In the genomic region with DNA sequence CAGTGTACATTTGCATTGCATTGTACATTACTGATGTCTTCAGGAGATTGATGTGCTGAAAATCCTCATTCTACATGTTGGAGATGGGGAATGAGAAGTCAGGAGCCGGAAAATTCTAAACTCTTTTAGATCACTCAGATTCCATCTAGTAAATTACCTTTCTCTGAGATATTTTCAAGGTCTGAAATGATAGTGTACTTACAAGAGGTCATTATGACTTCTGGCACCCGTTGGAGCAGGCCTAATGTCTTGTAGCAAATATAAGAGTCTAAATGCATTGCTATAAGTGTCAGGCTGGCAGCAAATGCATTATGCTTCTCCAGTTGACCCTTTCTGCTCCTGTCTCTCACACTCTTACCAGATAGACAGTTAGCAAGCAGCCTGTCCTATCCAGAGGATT, we compare ENCODE assay signal across 22 cellular contexts.
DNase-seq lines count a peak whose midpoint lies in the region; ATAC-seq and TF ChIP-seq lines count a peak whose summit lies in the region.
"Had no signal": no experiment of that assay in that cellular context is flagged by ENCODE, and none has a peak within 500 bp of the region (broad histone marks: within the 10 kb centered on the region; RNA-seq: fewer than 3 reads in every experiment).

No MANE protein-coding gene starts in this region.

- H3K4me3 ChIP-seq in neural cell (ENCODE audit: low read length) = no peak overlapping the region
- H3K4me3 ChIP-seq: BLaER1, GM12878 had no signal

- peak; percentile 25 for TF ChIP-seq RAD21 in neural cell (conservative IDR thresholded peaks at IDR 0.05)

- TF ChIP-seq EP300 in neural cell (conservative IDR thresholded peaks at IDR 0.05; ENCODE audit: poor library complexity, severe bottlenecking) = peak; percentile 88

- no peak for TF ChIP-seq CTCF in neural cell (IDR thresholded peaks at IDR 0.05; ENCODE audit: poor library complexity, severe bottlenecking)

- H3K27ac ChIP-seq in neural cell (ENCODE audit: low read length) = peak overlapping the region; percentile 68
- H3K27ac ChIP-seq: BLaER1 had no signal

- no peaks in the 10 kb centered on the region for H3K9me3 ChIP-seq in neural cell (ENCODE audit: low read length)
- H3K9me3 ChIP-seq: BE2C, BLaER1 had no signal

- H2AFZ ChIP-seq in neural cell (ENCODE audit: low read depth, low read length) = no peak overlapping the region

- no peaks in the 10 kb centered on the region for H4K20me1 ChIP-seq in neural cell (ENCODE audit: insufficient read depth)
- H4K20me1 ChIP-seq: BLaER1 had no signal

- DNase-seq in NCI-H2227 (lab: John Stamatoyannopoulos, UW; ENCODE audit: unreplicated experiment) = peak; percentile 38
- peak; percentile 56 for DNase-seq in NCI-H2227 treated with DMSO at 0.1 percent for 48 hours (lab: John Stamatoyannopoulos, UW)
- no peak for DNase-seq in hypothalamus (lab: John Stamatoyannopoulos, UW)
- DNase-seq in stimulated activated naive CD8-positive, alpha-beta T cell treated with anti-CD3 and anti-CD28 coated beads, Interleukin-15, Interleukin-2, amounts not matched to agents 100 U/mL and 50 U/mL, for 24 hours = no peak
- DNase-seq: 8988T; ACHN; BE2C; C1 segment of cervical spinal cord; CD4-positive, alpha-beta memory T cell; CD4-positive, CD25-positive, alpha-beta regulatory T cell; CD8-positive, alpha-beta memory T cell; COR-L47; DMS 273 treated with DMSO at 0.1 percent for 48 hours; DMS153; DMS53; DMS79; DND-41; EL; GDM1 had no signal

- H3K4me2 ChIP-seq in neural cell (ENCODE audit: low read length) = no peak overlapping the region
- H3K4me2 ChIP-seq: BLaER1 had no signal

- no peaks in the 10 kb centered on the region for H3K36me3 ChIP-seq in neural cell (ENCODE audit: insufficient read depth, low read length)
- H3K36me3 ChIP-seq: BE2C, BLaER1 had no signal

- H3F3A ChIP-seq in neural cell (ENCODE audit: insufficient read depth, low read length, poor library complexity, severe bottlenecking) = no peaks in the 10 kb centered on the region

- no peaks in the 10 kb centered on the region for H3K27me3 ChIP-seq in neural cell (ENCODE audit: insufficient read depth, low read depth, low read length)
- H3K27me3 ChIP-seq: BE2C, BLaER1 had no signal

- no peaks in the 10 kb centered on the region for H3K79me2 ChIP-seq in neural cell (replicated peaks; ENCODE audit: insufficient read depth, low read length)

- H3K9ac ChIP-seq in neural cell (ENCODE audit: low read length) = no peak overlapping the region
- H3K9ac ChIP-seq: BLaER1 had no signal

- no peaks in the 10 kb centered on the region for H3K9me2 ChIP-seq in neural cell (ENCODE audit: insufficient read depth, low read length)

- ATAC-seq in stimulated activated naive CD8-positive, alpha-beta T cell treated with anti-CD3 and anti-CD28 coated beads, Interleukin-15, Interleukin-2, amounts not matched to agents 100 U/mL and 50 U/mL, for 24 hours = no peak
- ATAC-seq: GM12878 had no signal

TF ChIP-seq in neural cell, 6 proteins besides CTCF, POLR2A, EP300 and RAD21:
- TF ChIP-seq, protein P1, sequence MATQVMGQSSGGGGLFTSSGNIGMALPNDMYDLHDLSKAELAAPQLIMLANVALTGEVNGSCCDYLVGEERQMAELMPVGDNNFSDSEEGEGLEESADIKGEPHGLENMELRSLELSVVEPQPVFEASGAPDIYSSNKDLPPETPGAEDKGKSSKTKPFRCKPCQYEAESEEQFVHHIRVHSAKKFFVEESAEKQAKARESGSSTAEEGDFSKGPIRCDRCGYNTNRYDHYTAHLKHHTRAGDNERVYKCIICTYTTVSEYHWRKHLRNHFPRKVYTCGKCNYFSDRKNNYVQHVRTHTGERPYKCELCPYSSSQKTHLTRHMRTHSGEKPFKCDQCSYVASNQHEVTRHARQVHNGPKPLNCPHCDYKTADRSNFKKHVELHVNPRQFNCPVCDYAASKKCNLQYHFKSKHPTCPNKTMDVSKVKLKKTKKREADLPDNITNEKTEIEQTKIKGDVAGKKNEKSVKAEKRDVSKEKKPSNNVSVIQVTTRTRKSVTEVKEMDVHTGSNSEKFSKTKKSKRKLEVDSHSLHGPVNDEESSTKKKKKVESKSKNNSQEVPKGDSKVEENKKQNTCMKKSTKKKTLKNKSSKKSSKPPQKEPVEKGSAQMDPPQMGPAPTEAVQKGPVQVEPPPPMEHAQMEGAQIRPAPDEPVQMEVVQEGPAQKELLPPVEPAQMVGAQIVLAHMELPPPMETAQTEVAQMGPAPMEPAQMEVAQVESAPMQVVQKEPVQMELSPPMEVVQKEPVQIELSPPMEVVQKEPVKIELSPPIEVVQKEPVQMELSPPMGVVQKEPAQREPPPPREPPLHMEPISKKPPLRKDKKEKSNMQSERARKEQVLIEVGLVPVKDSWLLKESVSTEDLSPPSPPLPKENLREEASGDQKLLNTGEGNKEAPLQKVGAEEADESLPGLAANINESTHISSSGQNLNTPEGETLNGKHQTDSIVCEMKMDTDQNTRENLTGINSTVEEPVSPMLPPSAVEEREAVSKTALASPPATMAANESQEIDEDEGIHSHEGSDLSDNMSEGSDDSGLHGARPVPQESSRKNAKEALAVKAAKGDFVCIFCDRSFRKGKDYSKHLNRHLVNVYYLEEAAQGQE (IDR thresholded peaks at IDR 0.05; ENCODE audit: borderline replicate concordance) = peak; percentile 87
- TF ChIP-seq POLR2AphosphoS5 (IDR thresholded peaks at IDR 0.05) = peak; percentile 83
- no peak for TF ChIP-seq MXI1 (conservative IDR thresholded peaks at IDR 0.05; ENCODE audit: poor library complexity, severe bottlenecking)
- no peak for TF ChIP-seq TAF1 (IDR thresholded peaks at IDR 0.05; ENCODE audit: low read depth)
- TF ChIP-seq SMC3 (conservative IDR thresholded peaks at IDR 0.05; ENCODE audit: poor library complexity) = peak; percentile 23

Comparison
In these comparisons a context has a peak if more than half of its experiments do, and no peak if none do; other contexts are left out.
1. DNase-seq: peak in NCI-H2227 (single experiment) and NCI-H2227 treated with DMSO at 0.1 percent for 48 hours (single experiment); none in hypothalamus (0 of 51) and stimulated activated naive CD8-positive, alpha-beta T cell treated with anti-CD3 and anti-CD28 coated beads, Interleukin-15, Interleukin-2, amounts not matched to agents 100 U/mL and 50 U/mL, for 24 hours (single experiment).